26 cellular contexts compared by ENCODE assay signal in genomic region chr12:82723093-82723492, GRCh38. TPM values are rescaled to one million over a fixed set of nuclear protein-coding genes. Genes with fewer than 3 reads are reported as not detected.
DNase-seq lines count a peak whose midpoint lies in the region; ATAC-seq and TF ChIP-seq lines count a peak whose summit lies in the region.
"Had no signal": no experiment of that assay in that cellular context is flagged by ENCODE, and none has a peak within 500 bp of the region (broad histone marks: within the 10 kb centered on the region; RNA-seq: fewer than 3 reads in every experiment).

No MANE protein-coding gene starts in this region.

- H3K18ac ChIP-seq in trophoblast cell (ENCODE audit: low read length): no peak overlapping the region

- H4K12ac ChIP-seq in trophoblast cell (ENCODE audit: low read depth, low read length): no peak overlapping the region

- peaks cover 0 to 4% of the 10 kb centered on the region in 2 experiments for H3K4me1 ChIP-seq in trophoblast cell (ENCODE audit: control insufficient read depth in 1 of 2, insufficient read depth in 2 of 2, low read length in 2 of 2)
- H3K4me1 ChIP-seq: adrenal gland, heart left ventricle, neural progenitor cell, prostate gland, suprapubic skin had no signal

- peaks cover 3% of the 10 kb centered on the region for H3K4me1 Mint-ChIP-seq in activated CD8-positive, alpha-beta T cell treated with anti-CD3 and anti-CD28 coated beads for 36 hours (ENCODE audit: low read depth)
- no peaks in the 10 kb centered on the region for H3K4me1 Mint-ChIP-seq in activated CD8-positive, alpha-beta T cell treated with anti-CD3 and anti-CD28 coated beads, Interleukin-2, amount 10 ng/mL, durations not matched to agents 7 days and 5 days (ENCODE audit: low read depth)
- H3K4me1 Mint-ChIP-seq: neural progenitor cell had no signal

- H3K27ac ChIP-seq in trophoblast cell (ENCODE audit: low read depth, low read length): peak overlapping the region; percentile 11
- H3K27ac ChIP-seq: adrenal gland, heart left ventricle, neural progenitor cell, prostate gland, suprapubic skin, WERI-Rb-1 had no signal

- no peak overlapping the region for H2BK5ac ChIP-seq in trophoblast cell (ENCODE audit: low read depth, low read length, poor library complexity)

- H4K91ac ChIP-seq in trophoblast cell (ENCODE audit: low read depth, low read length): no peak overlapping the region

- H4K8ac ChIP-seq in trophoblast cell (ENCODE audit: low read depth, low read length): no peak overlapping the region

- no peaks in the 10 kb centered on the region for H3K36me3 Mint-ChIP-seq in activated CD8-positive, alpha-beta T cell treated with anti-CD3 and anti-CD28 coated beads for 36 hours (ENCODE audit: low read depth)
- no peaks in the 10 kb centered on the region for H3K36me3 Mint-ChIP-seq in activated CD8-positive, alpha-beta T cell treated with anti-CD3 and anti-CD28 coated beads, Interleukin-2, amount 10 ng/mL, durations not matched to agents 7 days and 5 days (ENCODE audit: low read depth)
- H3K36me3 Mint-ChIP-seq: immature natural killer cell had no signal

- no peak overlapping the region for H2BK12ac ChIP-seq in trophoblast cell (ENCODE audit: low read length)

- H2AK5ac ChIP-seq in trophoblast cell (ENCODE audit: low read length): no peak overlapping the region

- CTCF ChIA-PET in activated CD8-positive, alpha-beta T cell treated with anti-CD3 and anti-CD28 coated beads for 36 hours (lab: Charles Lee): interaction anchor here (0.8 kb wide), 1 partner anchor 38 kb away, joined by 3 read pairs; no protein-coding TSS in a partner anchor
- CTCF ChIA-PET in activated CD8-positive, alpha-beta T cell treated with anti-CD3 and anti-CD28 coated beads, Interleukin-2, amount 10 ng/mL, durations not matched to agents 7 days and 5 days (lab: Charles Lee): no interaction called here

- no peak overlapping the region for H3K14ac ChIP-seq in trophoblast cell (ENCODE audit: low read length)

- DNase-seq in activated CD8-positive, alpha-beta T cell treated with anti-CD3 and anti-CD28 coated beads for 36 hours: peak; percentile 4
- DNase-seq in activated CD8-positive, alpha-beta T cell treated with anti-CD3 and anti-CD28 coated beads, Interleukin-2, amount 10 ng/mL, durations not matched to agents 7 days and 5 days: no peak
- DNase-seq in trophoblast cell (peak; percentile 2 to 56), KBM-7 (no peak), HCEC 1CT (no peak), left ventricle myocardium superior (no peak)
- DNase-seq: adrenal gland, dermis blood vessel endothelial cell, DMS153, GDM1, heart left ventricle, immature natural killer cell, Karpas-422, mucosa of descending colon, NCI-H1092 treated with DMSO at 0.1 percent for 48 hours, NCI-H510A treated with DMSO at 0.1 percent for 48 hours, small intestine, WERI-Rb-1 had no signal

- no peak for TF ChIP-seq CTCF in activated CD8-positive, alpha-beta T cell treated with anti-CD3 and anti-CD28 coated beads for 36 hours (IDR thresholded peaks at IDR 0.05)

- no peak overlapping the region for H3K27ac Mint-ChIP-seq in activated CD8-positive, alpha-beta T cell treated with anti-CD3 and anti-CD28 coated beads for 36 hours
- H3K27ac Mint-ChIP-seq in activated CD8-positive, alpha-beta T cell treated with anti-CD3 and anti-CD28 coated beads, Interleukin-2, amount 10 ng/mL, durations not matched to agents 7 days and 5 days: no peak overlapping the region
- H3K27ac Mint-ChIP-seq: activated T-helper 2 cell treated with anti-CD3 and anti-CD28 coated beads, Interferon-gamma antibody, Interleukin-2, Interleukin-4, amounts not matched to agents 10 μg/mL and 5 μg/mL and 100 μg/mL, durations not matched to agents 14 hours and 24 hours and 36 hours; immature natural killer cell; neural progenitor cell; T-helper 1 cell treated with Interleukin-12 subunit alpha and Interleukin-12 subunit beta and Interleukin-4 antibody, amounts not matched to agents 30 μg/mL and 1 μg/mL, for 36 hours had no signal

- no peak overlapping the region for H3K4ac ChIP-seq in trophoblast cell (ENCODE audit: low read depth, low read length)

- H3K23ac ChIP-seq in trophoblast cell (ENCODE audit: low read length): no peak overlapping the region

- POLR2A ChIA-PET in activated CD8-positive, alpha-beta T cell treated with anti-CD3 and anti-CD28 coated beads for 36 hours (lab: Charles Lee): no interaction called here
- POLR2A ChIA-PET in activated CD8-positive, alpha-beta T cell treated with anti-CD3 and anti-CD28 coated beads, Interleukin-2, amount 10 ng/mL, durations not matched to agents 7 days and 5 days (lab: Charles Lee): no interaction called here

- no peaks in the 10 kb centered on the region for H3K27me3 ChIP-seq in trophoblast cell (ENCODE audit: insufficient read depth, low read length)
- H3K27me3 ChIP-seq: adrenal gland, heart left ventricle, neural progenitor cell, suprapubic skin had no signal

- H3K4me3 Mint-ChIP-seq in activated CD8-positive, alpha-beta T cell treated with anti-CD3 and anti-CD28 coated beads for 36 hours: no peak overlapping the region
- no peak overlapping the region for H3K4me3 Mint-ChIP-seq in activated CD8-positive, alpha-beta T cell treated with anti-CD3 and anti-CD28 coated beads, Interleukin-2, amount 10 ng/mL, durations not matched to agents 7 days and 5 days
- H3K4me3 Mint-ChIP-seq: immature natural killer cell; neural progenitor cell; T-helper 1 cell treated with Interleukin-12 subunit alpha and Interleukin-12 subunit beta and Interleukin-4 antibody, amounts not matched to agents 30 μg/mL and 1 μg/mL, for 36 hours had no signal

- no peak for ATAC-seq in activated CD8-positive, alpha-beta T cell treated with anti-CD3 and anti-CD28 coated beads for 36 hours
- no peak for ATAC-seq in activated CD8-positive, alpha-beta T cell treated with anti-CD3 and anti-CD28 coated beads, Interleukin-2, amount 10 ng/mL, durations not matched to agents 7 days and 5 days
- ATAC-seq in GM19372 (IDR thresholded peaks at IDR 0.05; ENCODE audit: low read depth, unreplicated experiment): peak; percentile 82
- peak; percentile 62 for ATAC-seq in HG03095 (IDR thresholded peaks at IDR 0.05; ENCODE audit: unreplicated experiment)
- ATAC-seq in left ventricle myocardium superior: no peak
- ATAC-seq: heart left ventricle, mucosa of descending colon had no signal

- no peaks in the 10 kb centered on the region for H3K27me3 Mint-ChIP-seq in activated CD8-positive, alpha-beta T cell treated with anti-CD3 and anti-CD28 coated beads for 36 hours
- H3K27me3 Mint-ChIP-seq in activated CD8-positive, alpha-beta T cell treated with anti-CD3 and anti-CD28 coated beads, Interleukin-2, amount 10 ng/mL, durations not matched to agents 7 days and 5 days (ENCODE audit: low read depth): no peaks in the 10 kb centered on the region

- H3K79me2 ChIP-seq in trophoblast cell (ENCODE audit: control insufficient read depth, insufficient read depth, low read length, poor library complexity): peaks cover 2% of the 10 kb centered on the region

- H2AFZ ChIP-seq in trophoblast cell (ENCODE audit: insufficient read depth, low read length, poor library complexity): no peak overlapping the region
- H2AFZ ChIP-seq: neural progenitor cell had no signal

- no CpG with 5 or more reads among the region's 4 CpGs for WGBS in trophoblast cell (ENCODE audit: extremely low coverage, insufficient coverage, insufficient read length)

- in situ Hi-C loops in KBM-7 (cut with MboI; ENCODE audit: low pct_unique_long_range_greater_than_20kb, low sequenced_read_pairs): no loop called here

- no peak overlapping the region for H3K4me3 ChIP-seq in trophoblast cell (ENCODE audit: low read depth, low read length)
- H3K4me3 ChIP-seq: adrenal gland, HAP-1, heart left ventricle, mucosa of descending colon, neural progenitor cell, prostate gland, suprapubic skin had no signal

- no peaks in the 10 kb centered on the region for H3K36me3 ChIP-seq in trophoblast cell (ENCODE audit: control insufficient read depth in 1 of 2, insufficient read depth in 2 of 2, low read length in 2 of 2)
- H3K36me3 ChIP-seq: adrenal gland, HAP-1, heart left ventricle, neural progenitor cell, prostate gland, suprapubic skin, WERI-Rb-1 had no signal

- no peak overlapping the region for H2BK120ac ChIP-seq in trophoblast cell (ENCODE audit: insufficient read depth, low read length, poor library complexity)

- H3K9me3 ChIP-seq in trophoblast cell (ENCODE audit: insufficient read depth, low read depth, low read length): no peaks in the 10 kb centered on the region
- H3K9me3 ChIP-seq: adrenal gland, HAP-1, heart left ventricle, mucosa of descending colon, prostate gland, suprapubic skin had no signal

- peaks cover 2% of the 10 kb centered on the region for H3K79me1 ChIP-seq in trophoblast cell (ENCODE audit: low read length)

- no peak overlapping the region for H3K9ac ChIP-seq in trophoblast cell (ENCODE audit: low read length)
- H3K9ac ChIP-seq: neural progenitor cell had no signal

- intact Hi-C loops in activated CD8-positive, alpha-beta T cell treated with anti-CD3 and anti-CD28 coated beads for 36 hours (cut with micrococcal nuclease): no loop called here
- intact Hi-C loops in left ventricle myocardium superior (cut with micrococcal nuclease): no loop called here

- no peak overlapping the region for H3K4me2 ChIP-seq in trophoblast cell (ENCODE audit: low read length)
- H3K4me2 ChIP-seq: neural progenitor cell had no signal

- no peaks in the 10 kb centered on the region for H3K9me3 Mint-ChIP-seq in activated CD8-positive, alpha-beta T cell treated with anti-CD3 and anti-CD28 coated beads for 36 hours
- no peaks in the 10 kb centered on the region for H3K9me3 Mint-ChIP-seq in activated CD8-positive, alpha-beta T cell treated with anti-CD3 and anti-CD28 coated beads, Interleukin-2, amount 10 ng/mL, durations not matched to agents 7 days and 5 days (ENCODE audit: insufficient read depth)
- H3K9me3 Mint-ChIP-seq: activated T-helper 2 cell treated with anti-CD3 and anti-CD28 coated beads, Interferon-gamma antibody, Interleukin-2, Interleukin-4, amounts not matched to agents 10 μg/mL and 5 μg/mL and 100 μg/mL, durations not matched to agents 14 hours and 24 hours and 36 hours; T-helper 1 cell treated with Interleukin-12 subunit alpha and Interleukin-12 subunit beta and Interleukin-4 antibody, amounts not matched to agents 30 μg/mL and 1 μg/mL, for 36 hours had no signal

RNA-seq across cellular contexts. Expression of gene TMTC2, which starts 36.4 kb away (rescaled TPM):
- 1 to 10 TPM; 2.5 to 3.1 TPM for total RNA-seq in activated CD8-positive, alpha-beta T cell treated with anti-CD3 and anti-CD28 coated beads for 36 hours
- 1 to 10 TPM; 1.3 to 1.9 TPM for total RNA-seq in activated CD8-positive, alpha-beta T cell treated with anti-CD3 and anti-CD28 coated beads, Interleukin-2, amount 10 ng/mL, durations not matched to agents 7 days and 5 days
- 36.7 and 39.0 TPM in 2 replicates for polyA plus RNA-seq in trophoblast cell (2013)
- 4.7 TPM for total RNA-seq in left ventricle myocardium superior
- polyA plus RNA-seq: immature natural killer cell had no signal

Comparison
In these comparisons a context has a peak if more than half of its experiments do, and no peak if none do; other contexts are left out.
1. DNase-seq: peak in activated CD8-positive, alpha-beta T cell treated with anti-CD3 and anti-CD28 coated beads for 36 hours (single experiment) and trophoblast cell (2 of 2); none in activated CD8-positive, alpha-beta T cell treated with anti-CD3 and anti-CD28 coated beads, Interleukin-2, amount 10 ng/mL, durations not matched to agents 7 days and 5 days (single experiment), KBM-7 (single experiment), HCEC 1CT (single experiment) and left ventricle myocardium superior (single experiment).
2. ATAC-seq: peak in GM19372 (single experiment) and HG03095 (single experiment); none in activated CD8-positive, alpha-beta T cell treated with anti-CD3 and anti-CD28 coated beads for 36 hours (single experiment), activated CD8-positive, alpha-beta T cell treated with anti-CD3 and anti-CD28 coated beads, Interleukin-2, amount 10 ng/mL, durations not matched to agents 7 days and 5 days (single experiment) and left ventricle myocardium superior (single experiment).